1 cellular context compared by ENCODE assay signal in the genomic region with DNA sequence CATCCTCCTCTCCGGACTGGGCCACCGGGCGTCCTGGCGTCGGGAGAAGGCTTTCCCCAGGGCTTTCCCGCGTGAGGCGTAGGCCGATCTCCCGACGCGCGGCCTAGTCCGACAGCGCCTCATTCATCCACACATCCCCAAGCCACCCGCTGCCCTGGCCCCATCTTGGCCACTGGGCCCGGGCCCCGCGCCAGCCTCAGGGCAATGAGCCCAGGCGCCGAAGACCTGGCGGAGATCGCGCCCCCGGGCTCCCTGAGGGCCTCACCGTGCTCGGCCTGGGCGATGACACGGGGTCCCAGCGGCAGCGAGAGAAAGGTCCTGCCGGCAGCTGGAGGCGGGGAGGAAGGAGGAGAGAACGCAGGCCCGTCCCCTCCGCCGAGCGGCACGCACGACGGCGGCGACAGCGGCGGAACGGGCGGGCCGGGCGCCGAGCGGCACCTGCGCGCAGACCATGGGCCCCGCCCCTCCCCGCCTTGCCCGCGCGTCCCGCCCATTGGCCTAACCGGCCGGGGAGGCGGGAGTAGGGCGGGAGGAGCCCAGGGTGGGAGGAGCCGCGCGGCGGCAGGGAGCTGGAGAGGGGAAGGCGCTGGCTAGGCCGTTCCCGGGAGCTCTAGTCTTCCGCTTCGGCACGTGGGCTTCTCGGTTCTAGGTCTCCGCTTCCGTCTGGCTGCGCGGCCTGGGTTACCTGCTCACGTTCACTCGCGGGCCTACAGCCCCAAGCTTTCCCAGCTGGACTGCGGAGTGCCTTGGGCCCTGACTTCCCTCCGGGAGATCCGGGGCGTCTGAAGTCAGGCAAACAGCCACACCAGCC.
TF ChIP-seq lines count a peak whose summit lies in the region.

Gene OLA1, minus strand, starts transcription at position 346 of the 811 bp plus-strand sequence. CDS start 1,717 bp downstream, outside the sequence.

TF ChIP-seq in HepG2, 621 proteins besides CTCF, POLR2A, EP300 and RAD21 (continued from another document and continues in another):
- TF ChIP-seq, protein P1, sequence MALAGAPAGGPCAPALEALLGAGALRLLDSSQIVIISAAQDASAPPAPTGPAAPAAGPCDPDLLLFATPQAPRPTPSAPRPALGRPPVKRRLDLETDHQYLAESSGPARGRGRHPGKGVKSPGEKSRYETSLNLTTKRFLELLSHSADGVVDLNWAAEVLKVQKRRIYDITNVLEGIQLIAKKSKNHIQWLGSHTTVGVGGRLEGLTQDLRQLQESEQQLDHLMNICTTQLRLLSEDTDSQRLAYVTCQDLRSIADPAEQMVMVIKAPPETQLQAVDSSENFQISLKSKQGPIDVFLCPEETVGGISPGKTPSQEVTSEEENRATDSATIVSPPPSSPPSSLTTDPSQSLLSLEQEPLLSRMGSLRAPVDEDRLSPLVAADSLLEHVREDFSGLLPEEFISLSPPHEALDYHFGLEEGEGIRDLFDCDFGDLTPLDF (CRISPR knock-in tag; IDR thresholded peaks at IDR 0.05), result peak; percentile 86
- TF ChIP-seq SMARCE1 (IDR thresholded peaks at IDR 0.05; ENCODE audit: borderline replicate concordance), result no peak
- peak; percentile 92 for TF ChIP-seq ZNF773 (CRISPR knock-in tag; IDR thresholded peaks at IDR 0.05; ENCODE audit: borderline replicate concordance)
- TF ChIP-seq RNF219 (CRISPR knock-in tag; IDR thresholded peaks at IDR 0.05), result peak; percentile 93; the same call in 1 of the 2 replicates
- TF ChIP-seq ZNF619 (CRISPR knock-in tag; IDR thresholded peaks at IDR 0.05), result no peak; the same call in none of the 2 replicates
- TF ChIP-seq, protein P2, sequence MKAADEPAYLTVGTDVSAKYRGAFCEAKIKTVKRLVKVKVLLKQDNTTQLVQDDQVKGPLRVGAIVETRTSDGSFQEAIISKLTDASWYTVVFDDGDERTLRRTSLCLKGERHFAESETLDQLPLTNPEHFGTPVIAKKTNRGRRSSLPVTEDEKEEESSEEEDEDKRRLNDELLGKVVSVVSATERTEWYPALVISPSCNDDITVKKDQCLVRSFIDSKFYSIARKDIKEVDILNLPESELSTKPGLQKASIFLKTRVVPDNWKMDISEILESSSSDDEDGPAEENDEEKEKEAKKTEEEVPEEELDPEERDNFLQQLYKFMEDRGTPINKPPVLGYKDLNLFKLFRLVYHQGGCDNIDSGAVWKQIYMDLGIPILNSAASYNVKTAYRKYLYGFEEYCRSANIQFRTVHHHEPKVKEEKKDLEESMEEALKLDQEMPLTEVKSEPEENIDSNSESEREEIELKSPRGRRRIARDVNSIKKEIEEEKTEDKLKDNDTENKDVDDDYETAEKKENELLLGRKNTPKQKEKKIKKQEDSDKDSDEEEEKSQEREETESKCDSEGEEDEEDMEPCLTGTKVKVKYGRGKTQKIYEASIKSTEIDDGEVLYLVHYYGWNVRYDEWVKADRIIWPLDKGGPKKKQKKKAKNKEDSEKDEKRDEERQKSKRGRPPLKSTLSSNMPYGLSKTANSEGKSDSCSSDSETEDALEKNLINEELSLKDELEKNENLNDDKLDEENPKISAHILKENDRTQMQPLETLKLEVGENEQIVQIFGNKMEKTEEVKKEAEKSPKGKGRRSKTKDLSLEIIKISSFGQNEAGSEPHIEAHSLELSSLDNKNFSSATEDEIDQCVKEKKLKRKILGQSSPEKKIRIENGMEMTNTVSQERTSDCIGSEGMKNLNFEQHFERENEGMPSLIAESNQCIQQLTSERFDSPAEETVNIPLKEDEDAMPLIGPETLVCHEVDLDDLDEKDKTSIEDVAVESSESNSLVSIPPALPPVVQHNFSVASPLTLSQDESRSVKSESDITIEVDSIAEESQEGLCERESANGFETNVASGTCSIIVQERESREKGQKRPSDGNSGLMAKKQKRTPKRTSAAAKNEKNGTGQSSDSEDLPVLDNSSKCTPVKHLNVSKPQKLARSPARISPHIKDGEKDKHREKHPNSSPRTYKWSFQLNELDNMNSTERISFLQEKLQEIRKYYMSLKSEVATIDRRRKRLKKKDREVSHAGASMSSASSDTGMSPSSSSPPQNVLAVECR (CRISPR knock-in tag; IDR thresholded peaks at IDR 0.05; ENCODE audit: borderline replicate concordance), result peak; percentile 95
- no peak for TF ChIP-seq ZNF143 (CRISPR knock-in tag; IDR thresholded peaks at IDR 0.05)
- 0 out of 2 replicates have a peak, but pooled peaks have one; percentile 64 for TF ChIP-seq ZNF260 (CRISPR knock-in tag; IDR thresholded peaks at IDR 0.05; ENCODE audit: borderline replicate concordance, low read depth)
- TF ChIP-seq ZSCAN21 (CRISPR knock-in tag; IDR thresholded peaks at IDR 0.05; ENCODE audit: borderline replicate concordance), result peak; percentile 95
- peak; percentile 64; the same call in 1 of the 2 replicates for TF ChIP-seq ZMAT3 (CRISPR knock-in tag; conservative IDR thresholded peaks at IDR 0.05)
- TF ChIP-seq MTA3 (CRISPR knock-in tag; IDR thresholded peaks at IDR 0.05), result no peak
- TF ChIP-seq ZFP1 (CRISPR knock-in tag; IDR thresholded peaks at IDR 0.05), result no peak
- peak; percentile 95 for TF ChIP-seq SMAD9 (CRISPR knock-in tag; IDR thresholded peaks at IDR 0.05)
- TF ChIP-seq, protein P3, sequence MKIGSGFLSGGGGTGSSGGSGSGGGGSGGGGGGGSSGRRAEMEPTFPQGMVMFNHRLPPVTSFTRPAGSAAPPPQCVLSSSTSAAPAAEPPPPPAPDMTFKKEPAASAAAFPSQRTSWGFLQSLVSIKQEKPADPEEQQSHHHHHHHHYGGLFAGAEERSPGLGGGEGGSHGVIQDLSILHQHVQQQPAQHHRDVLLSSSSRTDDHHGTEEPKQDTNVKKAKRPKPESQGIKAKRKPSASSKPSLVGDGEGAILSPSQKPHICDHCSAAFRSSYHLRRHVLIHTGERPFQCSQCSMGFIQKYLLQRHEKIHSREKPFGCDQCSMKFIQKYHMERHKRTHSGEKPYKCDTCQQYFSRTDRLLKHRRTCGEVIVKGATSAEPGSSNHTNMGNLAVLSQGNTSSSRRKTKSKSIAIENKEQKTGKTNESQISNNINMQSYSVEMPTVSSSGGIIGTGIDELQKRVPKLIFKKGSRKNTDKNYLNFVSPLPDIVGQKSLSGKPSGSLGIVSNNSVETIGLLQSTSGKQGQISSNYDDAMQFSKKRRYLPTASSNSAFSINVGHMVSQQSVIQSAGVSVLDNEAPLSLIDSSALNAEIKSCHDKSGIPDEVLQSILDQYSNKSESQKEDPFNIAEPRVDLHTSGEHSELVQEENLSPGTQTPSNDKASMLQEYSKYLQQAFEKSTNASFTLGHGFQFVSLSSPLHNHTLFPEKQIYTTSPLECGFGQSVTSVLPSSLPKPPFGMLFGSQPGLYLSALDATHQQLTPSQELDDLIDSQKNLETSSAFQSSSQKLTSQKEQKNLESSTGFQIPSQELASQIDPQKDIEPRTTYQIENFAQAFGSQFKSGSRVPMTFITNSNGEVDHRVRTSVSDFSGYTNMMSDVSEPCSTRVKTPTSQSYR (CRISPR knock-in tag; IDR thresholded peaks at IDR 0.05; ENCODE audit: borderline replicate concordance), result peak; percentile 1; the same call in 1 of the 2 replicates
- TF ChIP-seq THYN1 (CRISPR knock-in tag; IDR thresholded peaks at IDR 0.05; ENCODE audit: borderline replicate concordance, low read depth), result no peak
- TF ChIP-seq ZBTB26 (CRISPR knock-in tag; IDR thresholded peaks at IDR 0.05; ENCODE audit: borderline replicate concordance), result peak; percentile 78
- TF ChIP-seq, protein P4, sequence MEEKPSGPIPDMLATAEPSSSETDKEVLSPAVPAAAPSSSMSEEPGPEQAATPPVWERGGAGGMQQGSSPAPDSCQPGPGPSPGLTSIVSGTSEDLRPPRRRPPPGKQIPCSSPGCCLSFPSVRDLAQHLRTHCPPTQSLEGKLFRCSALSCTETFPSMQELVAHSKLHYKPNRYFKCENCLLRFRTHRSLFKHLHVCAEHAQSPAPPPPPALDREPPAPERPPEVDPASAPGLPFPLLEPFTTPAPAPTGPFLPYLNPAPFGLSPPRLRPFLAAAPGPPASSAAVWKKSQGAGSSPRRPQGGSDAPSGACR (CRISPR knock-in tag; IDR thresholded peaks at IDR 0.05), result peak; percentile 80; the same call in 1 of the 2 replicates
- TF ChIP-seq BCL3 (CRISPR knock-in tag; IDR thresholded peaks at IDR 0.05), result peak; percentile 97
- TF ChIP-seq CBX1 (IDR thresholded peaks at IDR 0.05; ENCODE audit: low read depth), result peak; percentile 75
- TF ChIP-seq TGIF2 (CRISPR knock-in tag; IDR thresholded peaks at IDR 0.05), result peak; percentile 67; the same call in 1 of the 2 replicates
- TF ChIP-seq NPAS2 (CRISPR knock-in tag; IDR thresholded peaks at IDR 0.05; ENCODE audit: borderline replicate concordance), result no peak
- peak; percentile 29 for TF ChIP-seq RXRB (CRISPR knock-in tag; IDR thresholded peaks at IDR 0.05; ENCODE audit: borderline replicate concordance)
- TF ChIP-seq, protein P5, sequence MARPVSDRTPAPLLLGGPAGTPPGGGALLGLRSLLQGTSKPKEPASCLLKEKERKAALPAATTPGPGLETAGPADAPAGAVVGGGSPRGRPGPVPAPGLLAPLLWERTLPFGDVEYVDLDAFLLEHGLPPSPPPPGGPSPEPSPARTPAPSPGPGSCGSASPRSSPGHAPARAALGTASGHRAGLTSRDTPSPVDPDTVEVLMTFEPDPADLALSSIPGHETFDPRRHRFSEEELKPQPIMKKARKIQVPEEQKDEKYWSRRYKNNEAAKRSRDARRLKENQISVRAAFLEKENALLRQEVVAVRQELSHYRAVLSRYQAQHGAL (CRISPR knock-in tag; IDR thresholded peaks at IDR 0.05; ENCODE audit: not compliant biosample characterization), result no peak
- TF ChIP-seq, protein P6, sequence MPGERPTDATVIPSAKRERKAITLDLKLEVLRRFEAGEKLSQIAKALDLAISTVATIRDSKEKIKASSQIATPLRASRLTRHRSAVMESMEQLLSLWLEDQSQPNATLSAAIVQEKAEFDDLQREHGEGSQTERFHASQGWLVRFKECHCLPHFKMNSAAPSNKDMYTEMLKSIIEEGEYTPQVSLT (CRISPR knock-in tag; IDR thresholded peaks at IDR 0.05; ENCODE audit: borderline replicate concordance, low read depth), result peak; percentile 60; the same call in 1 of the 2 replicates
- peak; percentile 88 for TF ChIP-seq ZNF883 (CRISPR knock-in tag; IDR thresholded peaks at IDR 0.05; ENCODE audit: not compliant biosample characterization)
- peak; percentile 64 for TF ChIP-seq XRCC5 (optimal IDR thresholded peaks at IDR 0.05; ENCODE audit: low read length)
- TF ChIP-seq, protein P7, sequence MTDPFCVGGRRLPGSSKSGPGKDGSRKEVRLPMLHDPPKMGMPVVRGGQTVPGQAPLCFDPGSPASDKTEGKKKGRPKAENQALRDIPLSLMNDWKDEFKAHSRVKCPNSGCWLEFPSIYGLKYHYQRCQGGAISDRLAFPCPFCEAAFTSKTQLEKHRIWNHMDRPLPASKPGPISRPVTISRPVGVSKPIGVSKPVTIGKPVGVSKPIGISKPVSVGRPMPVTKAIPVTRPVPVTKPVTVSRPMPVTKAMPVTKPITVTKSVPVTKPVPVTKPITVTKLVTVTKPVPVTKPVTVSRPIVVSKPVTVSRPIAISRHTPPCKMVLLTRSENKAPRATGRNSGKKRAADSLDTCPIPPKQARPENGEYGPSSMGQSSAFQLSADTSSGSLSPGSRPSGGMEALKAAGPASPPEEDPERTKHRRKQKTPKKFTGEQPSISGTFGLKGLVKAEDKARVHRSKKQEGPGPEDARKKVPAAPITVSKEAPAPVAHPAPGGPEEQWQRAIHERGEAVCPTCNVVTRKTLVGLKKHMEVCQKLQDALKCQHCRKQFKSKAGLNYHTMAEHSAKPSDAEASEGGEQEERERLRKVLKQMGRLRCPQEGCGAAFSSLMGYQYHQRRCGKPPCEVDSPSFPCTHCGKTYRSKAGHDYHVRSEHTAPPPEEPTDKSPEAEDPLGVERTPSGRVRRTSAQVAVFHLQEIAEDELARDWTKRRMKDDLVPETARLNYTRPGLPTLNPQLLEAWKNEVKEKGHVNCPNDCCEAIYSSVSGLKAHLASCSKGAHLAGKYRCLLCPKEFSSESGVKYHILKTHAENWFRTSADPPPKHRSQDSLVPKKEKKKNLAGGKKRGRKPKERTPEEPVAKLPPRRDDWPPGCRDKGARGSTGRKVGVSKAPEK (CRISPR knock-in tag; IDR thresholded peaks at IDR 0.05; ENCODE audit: borderline replicate concordance), result peak; percentile 63; the same call in 1 of the 2 replicates
- TF ChIP-seq FLYWCH1 (CRISPR knock-in tag; IDR thresholded peaks at IDR 0.05), result 0 out of 2 replicates have a peak, but pooled peaks have one; percentile 32
- TF ChIP-seq HDAC2 (CRISPR knock-in tag; IDR thresholded peaks at IDR 0.05), result peak; percentile 5; the same call in 1 of the 2 replicates
- peak; percentile 93 for TF ChIP-seq ZNF350 (CRISPR knock-in tag; IDR thresholded peaks at IDR 0.05; ENCODE audit: borderline replicate concordance, low read depth)
